ENCODE assay signal across 23 cellular contexts in the genomic region with DNA sequence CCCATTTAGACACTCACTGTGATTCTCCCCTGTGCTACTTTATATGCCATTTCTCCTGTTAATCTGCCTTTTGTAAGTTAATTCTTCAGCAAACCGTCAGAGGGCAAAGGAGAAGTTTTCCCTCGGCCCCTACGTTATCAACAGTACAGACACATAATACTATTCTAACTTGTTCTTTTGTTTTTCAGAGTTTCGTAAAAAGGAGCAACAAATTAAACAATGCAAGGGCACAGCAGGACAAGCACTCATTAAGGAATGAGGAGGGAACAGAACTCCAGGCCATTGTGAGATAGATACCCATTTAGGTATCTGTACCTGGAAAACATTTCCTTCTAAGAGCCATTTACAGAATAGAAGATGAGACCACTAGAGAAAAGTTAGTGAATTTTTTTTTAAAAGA. TPM values are rescaled to one million over a fixed set of nuclear protein-coding genes. Genes with fewer than 3 reads are reported as not detected.
DNase-seq lines count a peak whose midpoint lies in the region; ATAC-seq and TF ChIP-seq lines count a peak whose summit lies in the region.
"Had no signal": no experiment of that assay in that cellular context is flagged by ENCODE, and none has a peak within 500 bp of the region (broad histone marks: within the 10 kb centered on the region; RNA-seq: fewer than 3 reads in every experiment).

No MANE protein-coding gene starts in this region.

- H3K4me3 ChIP-seq in GM23338 (no peak overlapping the region), NT2/D1 (ENCODE audit: insufficient read length, low read depth) (no peak overlapping the region), neuronal stem cell (ENCODE audit: low read length in 2 of 2) (no peak overlapping the region), mesenchymal stem cell (ENCODE audit: insufficient read depth in 1 of 2, low read depth in 1 of 2, low read length in 2 of 2) (no peak overlapping the region)
- H3K4me3 ChIP-seq: A549; BLaER1 treated with 17β-estradiol and CSF1 and Interleukin-3, amounts not matched to agents 10 nM and 100 nM; K562 had no signal

- H3K23ac ChIP-seq in neuronal stem cell (ENCODE audit: low read depth, low read length, poor library complexity) (no peak overlapping the region), mesenchymal stem cell (ENCODE audit: low read length in 2 of 2) (no peak overlapping the region)

- H3K79me2 ChIP-seq in GM23338 (replicated peaks; ENCODE audit: insufficient read depth) = no peaks in the 10 kb centered on the region

- TF ChIP-seq CTCF in GM23338 (conservative IDR thresholded peaks at IDR 0.05; ENCODE audit: low read depth in 2 of 2) = no peak
- no peak for TF ChIP-seq CTCF in endothelial cell (IDR thresholded peaks at IDR 0.05; ENCODE audit: unreplicated experiment)

- H2AFZ ChIP-seq in GM23338 (no peak overlapping the region), neuronal stem cell (ENCODE audit: low read length) (no peak overlapping the region), mesenchymal stem cell (ENCODE audit: low read depth, low read length) (no peak overlapping the region)

- H3K4me1 Mint-ChIP-seq in GM23338 (peaks cover 16% of the 10 kb centered on the region), endothelial cell (ENCODE audit: unreplicated experiment) (peaks cover 3% of the 10 kb centered on the region)
- H3K4me1 Mint-ChIP-seq: CD4-positive, alpha-beta memory T cell had no signal

- H3K36me3 ChIP-seq in GM23338 (ENCODE audit: insufficient read depth) (peaks cover 36% of the 10 kb centered on the region), NT2/D1 (ENCODE audit: insufficient read depth, insufficient read length, low read length) (peaks cover 56% of the 10 kb centered on the region), neuronal stem cell (replicated peaks in 1 of 2; ENCODE audit: control insufficient read depth in 2 of 2, insufficient read depth in 2 of 2, low read length in 2 of 2) (peaks cover 27 to 90% of the 10 kb centered on the region in 2 donors), mesenchymal stem cell (ENCODE audit: control insufficient read depth in 1 of 2, insufficient read depth in 2 of 2, low read depth in 1 of 2, low read length in 2 of 2) (peaks cover 22 to 80% of the 10 kb centered on the region in 2 experiments)

- no CpG with 5 or more reads among the region's 4 CpGs for WGBS in neuronal stem cell (ENCODE audit: extremely low coverage in 2 of 2, insufficient read length in 2 of 2, insufficient replicate concordance in 1 of 2), 2 donors
- 94% methylated on average over 4 of the region's 4 CpGs for WGBS in mesenchymal stem cell

- H4K8ac ChIP-seq in neuronal stem cell (ENCODE audit: low read depth, low read length) (no peak overlapping the region), mesenchymal stem cell (ENCODE audit: low read length) (no peak overlapping the region)

- ATAC-seq in GM23338 (peak; percentile 85), GM18873 (IDR thresholded peaks at IDR 0.05; ENCODE audit: low FRiP score, unreplicated experiment) (no peak)
- ATAC-seq: A549, K562 had no signal

- H3K36me3 Mint-ChIP-seq in GM23338 (ENCODE audit: low read depth) = peaks cover 46% of the 10 kb centered on the region
- H3K36me3 Mint-ChIP-seq in endothelial cell (ENCODE audit: low read depth, unreplicated experiment) = peaks cover 27% of the 10 kb centered on the region
- H3K36me3 Mint-ChIP-seq: CD4-positive, alpha-beta memory T cell had no signal

- H3K14ac ChIP-seq in neuronal stem cell (ENCODE audit: low read length) (no peak overlapping the region), mesenchymal stem cell (ENCODE audit: low read length in 2 of 2) (no peak overlapping the region)

- no peaks in the 10 kb centered on the region for H3K9me3 ChIP-seq in NT2/D1 (ENCODE audit: insufficient read depth, low read length)
- no peaks in the 10 kb centered on the region for H3K9me3 ChIP-seq in neuronal stem cell (replicated peaks in 1 of 2; ENCODE audit: control insufficient read depth in 2 of 2, insufficient read depth in 1 of 2, low read depth in 1 of 2, low read length in 2 of 2)
- H3K9me3 ChIP-seq in mesenchymal stem cell (ENCODE audit: control insufficient read depth, low read length) = no peaks in the 10 kb centered on the region
- H3K9me3 ChIP-seq: A549; BLaER1 treated with 17β-estradiol and CSF1 and Interleukin-3, amounts not matched to agents 10 nM and 100 nM had no signal

- H4K91ac ChIP-seq in neuronal stem cell (ENCODE audit: low read depth, low read length, poor library complexity) (no peak overlapping the region), mesenchymal stem cell (ENCODE audit: low read length) (no peak overlapping the region)

- H3K18ac ChIP-seq in neuronal stem cell (ENCODE audit: low read length) (no peak overlapping the region), mesenchymal stem cell (ENCODE audit: low read depth in 1 of 2, low read length in 2 of 2) (no peak overlapping the region)

- H3K4me1 ChIP-seq in GM23338 (ENCODE audit: insufficient read depth) (no peaks in the 10 kb centered on the region), NT2/D1 (ENCODE audit: insufficient read depth, insufficient read length) (no peaks in the 10 kb centered on the region), neuronal stem cell (ENCODE audit: control insufficient read depth in 2 of 2, insufficient read depth in 1 of 2, low read depth in 1 of 2, low read length in 2 of 2) (no peaks in the 10 kb centered on the region), mesenchymal stem cell (ENCODE audit: control insufficient read depth, insufficient read depth, low read depth, low read length) (peaks cover 1% of the 10 kb centered on the region)
- H3K4me1 ChIP-seq: A549; BLaER1 treated with 17β-estradiol and CSF1 and Interleukin-3, amounts not matched to agents 10 nM and 100 nM had no signal

- H3K79me1 ChIP-seq in neuronal stem cell (ENCODE audit: low read depth, low read length) (no peaks in the 10 kb centered on the region), mesenchymal stem cell (replicated peaks; ENCODE audit: low read length, poor library complexity, severe bottlenecking) (peaks cover 18% of the 10 kb centered on the region)

- H3K27ac ChIP-seq in GM23338 (ENCODE audit: low read depth) (no peak overlapping the region), neuronal stem cell (replicated peaks; ENCODE audit: low read length) (peak overlapping the region; percentile 4), mesenchymal stem cell (ENCODE audit: low read length, poor library complexity, severe bottlenecking) (no peak overlapping the region)
- H3K27ac ChIP-seq: A549; BLaER1 treated with 17β-estradiol and CSF1 and Interleukin-3, amounts not matched to agents 10 nM and 100 nM; RWPE1 had no signal

- DNase-seq in GM23338 (ENCODE audit: low spot score) (peak; percentile 56), NT2/D1 (ENCODE audit: low read depth, low spot score) (peak; percentile 52), endothelial cell (ENCODE audit: low spot score) (no peak), neuronal stem cell (ENCODE audit: low spot score) (no peak), Kasumi-1 (lab: John Stamatoyannopoulos, UW) (no peak), anterior cingulate cortex (lab: John Stamatoyannopoulos, UW) (no peak), mesenchymal stem cell (no peak)
- DNase-seq: AML-193; CD4-positive, alpha-beta memory T cell; COR-L47; MV-4-11; NCI-H1105 treated with DMSO at 0.1 percent for 48 hours; NCI-H146; NCI-H1930; NCI-H2107; NCI-H446 treated with DMSO at 0.1 percent for 48 hours; NCI-H526; SHP77 had no signal

- H2BK12ac ChIP-seq in neuronal stem cell (ENCODE audit: low read length) (no peak overlapping the region), mesenchymal stem cell (ENCODE audit: low read length in 2 of 2) (no peak overlapping the region)

- no peaks in the 10 kb centered on the region for H3F3A ChIP-seq in GM23338 (replicated peaks; ENCODE audit: low read depth)

- H3K4me2 ChIP-seq in GM23338 (no peak overlapping the region), neuronal stem cell (ENCODE audit: insufficient read depth, low read length, poor library complexity, severe bottlenecking) (no peak overlapping the region), mesenchymal stem cell (ENCODE audit: low read length, poor library complexity, severe bottlenecking) (no peak overlapping the region)
- H3K4me2 ChIP-seq: A549; BLaER1 treated with 17β-estradiol and CSF1 and Interleukin-3, amounts not matched to agents 10 nM and 100 nM had no signal

- no peak overlapping the region for H2BK120ac ChIP-seq in neuronal stem cell (ENCODE audit: low read depth, low read length)
- no peak overlapping the region for H2BK120ac ChIP-seq in mesenchymal stem cell (ENCODE audit: low read depth, low read length)

- H2BK15ac ChIP-seq in neuronal stem cell (ENCODE audit: low read length) = no peak overlapping the region
- no peak overlapping the region for H2BK15ac ChIP-seq in mesenchymal stem cell (ENCODE audit: low read depth, poor library complexity, severe bottlenecking)

- H3K9ac ChIP-seq in NT2/D1 (ENCODE audit: insufficient read length, low read depth) (no peak overlapping the region), neuronal stem cell (ENCODE audit: low read depth, low read length, poor library complexity) (no peak overlapping the region), mesenchymal stem cell (ENCODE audit: low read length) (no peak overlapping the region)
- H3K9ac ChIP-seq: BLaER1 treated with 17β-estradiol and CSF1 and Interleukin-3, amounts not matched to agents 10 nM and 100 nM had no signal

- H3K9me3 Mint-ChIP-seq in GM23338 (no peaks in the 10 kb centered on the region), endothelial cell (ENCODE audit: unreplicated experiment) (no peaks in the 10 kb centered on the region)
- H3K9me3 Mint-ChIP-seq: CD4-positive, alpha-beta memory T cell had no signal

- no peaks in the 10 kb centered on the region for H3K27me3 ChIP-seq in GM23338 (ENCODE audit: insufficient read depth)
- H3K27me3 ChIP-seq in NT2/D1 (ENCODE audit: insufficient read depth, insufficient read length) = no peaks in the 10 kb centered on the region
- H3K27me3 ChIP-seq in neuronal stem cell (ENCODE audit: control insufficient read depth in 3 of 3, insufficient read depth in 3 of 3, low read depth in 1 of 3, low read length in 3 of 3) = no peaks in the 10 kb centered on the region
- no peaks in the 10 kb centered on the region for H3K27me3 ChIP-seq in mesenchymal stem cell (ENCODE audit: control insufficient read depth in 1 of 2, insufficient read depth in 1 of 2, low read length in 2 of 2)
- H3K27me3 ChIP-seq: BLaER1 treated with 17β-estradiol and CSF1 and Interleukin-3, amounts not matched to agents 10 nM and 100 nM had no signal

- H3K27me3 Mint-ChIP-seq in GM23338 (ENCODE audit: insufficient read depth, low read depth, poor library complexity) = peaks cover 2% of the 10 kb centered on the region
- H3K27me3 Mint-ChIP-seq in endothelial cell (ENCODE audit: unreplicated experiment) = peaks cover 2% of the 10 kb centered on the region

- no peak overlapping the region for H2BK5ac ChIP-seq in neuronal stem cell (ENCODE audit: low read length)
- no peak overlapping the region for H2BK5ac ChIP-seq in mesenchymal stem cell (ENCODE audit: low read depth, low read length, poor library complexity, severe bottlenecking)

- H4K20me1 ChIP-seq in GM23338 (replicated peaks; ENCODE audit: insufficient read depth) = peaks cover 13% of the 10 kb centered on the region; the same call in 1 of the 2 replicates
- H4K20me1 ChIP-seq: BLaER1 treated with 17β-estradiol and CSF1 and Interleukin-3, amounts not matched to agents 10 nM and 100 nM had no signal

- H3K27ac Mint-ChIP-seq in GM23338 (no peak overlapping the region), endothelial cell (ENCODE audit: unreplicated experiment) (peak overlapping the region; percentile 16)
- H3K27ac Mint-ChIP-seq: CD4-positive, alpha-beta memory T cell had no signal

- H3K4ac ChIP-seq in neuronal stem cell (ENCODE audit: low read length) (no peak overlapping the region), mesenchymal stem cell (ENCODE audit: low read depth in 1 of 2, low read length in 2 of 2) (no peak overlapping the region)

- H2AK5ac ChIP-seq in neuronal stem cell (ENCODE audit: low read depth, low read length) (no peak overlapping the region), mesenchymal stem cell (ENCODE audit: low read length, severe bottlenecking) (no peak overlapping the region)

- no peaks in the 10 kb centered on the region for H3K9me2 ChIP-seq in GM23338 (ENCODE audit: insufficient read depth)

- H3K4me3 Mint-ChIP-seq in GM23338 (no peak overlapping the region), endothelial cell (ENCODE audit: unreplicated experiment) (no peak overlapping the region)
- H3K4me3 Mint-ChIP-seq: CD4-positive, alpha-beta memory T cell had no signal

RNA-seq across cellular contexts. Expression of a gene that starts 32.3 kb away (rescaled TPM):
- 220 and 247 TPM in 2 replicates for total RNA-seq in GM23338 (2014; rRNA removed; shearing (Covaris generic))
- polyA plus RNA-seq in GM23338 (2016; fragmentation: Nextera tagmentation; extraction: Ambion mirVana) = 270 and 312 TPM in 2 replicates
- 596 TPM for total RNA-seq in endothelial cell (ENCODE audit: unreplicated experiment)
- 462 TPM for polyA plus RNA-seq in neuronal stem cell (2013, experiment 1 of 2)
- polyA plus RNA-seq in neuronal stem cell (2013, experiment 2 of 2) = 462 TPM
- polyA plus RNA-seq in mesenchymal stem cell (2013, experiment 1 of 2) = 226 TPM
- polyA plus RNA-seq in mesenchymal stem cell (2013, experiment 2 of 2) = 232 TPM

Comparison
In these comparisons a context has a peak if more than half of its experiments do, and no peak if none do; other contexts are left out.
1. DNase-seq: peak in GM23338 (single experiment) and NT2/D1 (single experiment); none in endothelial cell (single experiment), neuronal stem cell (single experiment), Kasumi-1 (0 of 2), anterior cingulate cortex (0 of 58) and mesenchymal stem cell (single experiment).